10 cellular contexts compared by ENCODE assay signal in the genomic region with DNA sequence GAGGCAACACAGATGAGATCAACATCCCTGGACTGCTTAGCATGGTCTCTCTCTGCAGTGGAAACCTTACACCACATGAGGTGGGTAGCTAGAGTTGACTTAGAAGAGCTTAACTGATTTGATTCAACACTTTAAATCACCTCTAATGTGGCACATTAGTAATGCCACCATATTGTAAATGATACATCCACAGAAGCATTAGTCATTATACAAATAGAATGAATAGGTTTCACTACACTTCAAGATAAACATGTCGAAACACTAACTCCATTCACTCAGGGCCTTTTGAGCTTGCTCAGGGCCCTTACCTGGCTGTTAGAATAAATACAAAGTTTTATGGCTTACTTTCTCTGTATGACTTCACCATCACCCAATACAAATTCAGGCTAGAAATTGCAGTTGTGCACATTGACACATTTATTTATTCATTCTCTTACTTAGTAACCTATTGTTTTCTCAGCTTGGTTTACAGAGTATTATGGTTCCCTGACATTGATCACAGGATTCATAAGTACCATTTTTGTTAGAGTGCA. TPM values are rescaled to one million over a fixed set of nuclear protein-coding genes. Genes with fewer than 3 reads are reported as not detected.
A peak's percentile ranks its signal among the peaks of the same experiment; 100 is the strongest.
DNase-seq lines count a peak whose midpoint lies in the region; ATAC-seq and TF ChIP-seq lines count a peak whose summit lies in the region.
"Had no signal": no experiment of that assay in that cellular context is flagged by ENCODE, and none has a peak within 500 bp of the region (broad histone marks: within the 10 kb centered on the region; RNA-seq: fewer than 3 reads in every experiment).

No MANE protein-coding gene starts in this region.

- peak; percentile 53 for DNase-seq in NCI-H187 treated with DMSO at 0.1 percent for 48 hours (lab: John Stamatoyannopoulos, UW)
- no peak for DNase-seq in NCI-H187 (lab: John Stamatoyannopoulos, UW)
- DNase-seq in NCI-H748 treated with DMSO at 0.1 percent for 48 hours (lab: John Stamatoyannopoulos, UW), result peak; percentile 62
- DNase-seq in transverse colon, result peak; percentile 33
- DNase-seq in NCI-H82 treated with DMSO at 0.1 percent for 48 hours (lab: John Stamatoyannopoulos, UW; ENCODE audit: unreplicated experiment), result no peak
- DNase-seq in posterior cingulate gyrus, result no peak

- no peak for TF ChIP-seq CTCF in transverse colon (IDR thresholded peaks at IDR 0.05)

- intact Hi-C loops in transverse colon (cut with DNase I; ENCODE audit: low total_unique reads) (no loop called here), posterior cingulate gyrus (cut with DNase I) (no loop called here)

- no peak for TF ChIP-seq EP300 in transverse colon (IDR thresholded peaks at IDR 0.05; ENCODE audit: low read depth)

- WGBS in transverse colon (ENCODE audit: low coverage in 1 of 2), 2 donors, result 47 to 67% methylated on average over 1 of the region's 1 CpG

- H3K9me3 ChIP-seq in transverse colon, result no peaks in the 10 kb centered on the region

- H3K4me3 ChIP-seq in transverse colon, result no peak overlapping the region
- H3K4me3 ChIP-seq: K562 had no signal

- TF ChIP-seq POLR2A in transverse colon (IDR thresholded peaks at IDR 0.05), result no peak

- ATAC-seq in esophagus mucosa (peak; percentile 95), HG03432 (IDR thresholded peaks at IDR 0.05; ENCODE audit: unreplicated experiment) (no peak)
- ATAC-seq: K562 had no signal

- H3K4me1 ChIP-seq in transverse colon, result peaks cover 0 to 20% (median 15%) of the 10 kb centered on the region in 4 donors
- H3K4me1 ChIP-seq: parathyroid adenoma had no signal

- no peaks in the 10 kb centered on the region for H3K27me3 ChIP-seq in transverse colon

- H3K36me3 ChIP-seq in transverse colon, result no peaks in the 10 kb centered on the region

- in situ Hi-C loops in transverse colon (cut with MboI; ENCODE audit: low pct_ligation_motif_present in 1 of 4, low pct_unique_long_range_greater_than_20kb in 1 of 4, low sequenced_read_pairs in 3 of 4), result no loop called here

- H3K27ac ChIP-seq in transverse colon, result peak overlapping the region; percentile 53 to 81 (median 70)
- H3K27ac ChIP-seq: parathyroid adenoma had no signal

RNA-seq across cellular contexts. Expression of gene SMAD5, which starts 9.3 kb away (rescaled TPM):
- total RNA-seq in esophagus mucosa, result 46.8 TPM
- 100 to 1,000 TPM in 1 of 4 donors, 10 to 100 TPM in 3; 14.2 to 272 (median 32.7) TPM for total RNA-seq in transverse colon

Comparison
In these comparisons a context has a peak if more than half of its experiments do, and no peak if none do; other contexts are left out.
1. DNase-seq: peak in NCI-H187 treated with DMSO at 0.1 percent for 48 hours (single experiment), NCI-H748 treated with DMSO at 0.1 percent for 48 hours (single experiment) and transverse colon (single experiment); none in NCI-H187 (0 of 2), NCI-H82 treated with DMSO at 0.1 percent for 48 hours (single experiment) and posterior cingulate gyrus (0 of 10).